Comparison of ENCODE assay signal across 8 cellular contexts in genomic region chr20:17536944-17537444, GRCh38. TPM values are rescaled to one million over a fixed set of nuclear protein-coding genes. Genes with fewer than 3 reads are reported as not detected.
DNase-seq lines count a peak whose midpoint lies in the region; ATAC-seq and TF ChIP-seq lines count a peak whose summit lies in the region.

No MANE protein-coding gene starts in this region.

- H3K4me1 ChIP-seq in adipocyte (ENCODE audit: control insufficient read depth, insufficient read depth, low read length) (peaks cover 3% of the 10 kb centered on the region), gastrocnemius medialis (no peaks in the 10 kb centered on the region)

- no peaks in the 10 kb centered on the region for H4K20me1 ChIP-seq in SU-DHL-6 (ENCODE audit: low read depth, low read length)

- H3K27ac ChIP-seq in SU-DHL-6 (ENCODE audit: low read depth, low read length) (no peak overlapping the region), gastrocnemius medialis (no peak overlapping the region)

- H2AFZ ChIP-seq in SU-DHL-6 (ENCODE audit: low read depth, low read length, severe bottlenecking), result no peak overlapping the region

- H3K9me3 ChIP-seq in SU-DHL-6 (ENCODE audit: insufficient read depth, low read length), result no peaks in the 10 kb centered on the region
- H3K9me3 ChIP-seq in adipocyte (ENCODE audit: control insufficient read depth, low read length), result no peaks in the 10 kb centered on the region
- H3K9me3 ChIP-seq in gastrocnemius medialis, result no peaks in the 10 kb centered on the region

- intact Hi-C loops in left ventricle myocardium superior (cut with micrococcal nuclease) (loop anchor here (5.0 kb wide), 1 partner anchor 75 kb away; no protein-coding TSS in a partner anchor), gastrocnemius medialis (cut with DNase I; ENCODE audit: low total_unique reads) (loop anchor here (1.0 to 2.0 kb wide), 2 partner anchors 80 to 362 kb away; no protein-coding TSS in a partner anchor)

- no peaks in the 10 kb centered on the region for H3K9me2 ChIP-seq in SU-DHL-6 (replicated peaks; ENCODE audit: insufficient read depth, low read length)

- H3K4me2 ChIP-seq in SU-DHL-6 (ENCODE audit: low read depth, low read length, poor library complexity, severe bottlenecking), result no peak overlapping the region

- H3K9ac ChIP-seq in SU-DHL-6 (ENCODE audit: low read length) (no peak overlapping the region), adipocyte (ENCODE audit: low read length) (no peak overlapping the region)

- no peaks in the 10 kb centered on the region for H3K79me2 ChIP-seq in SU-DHL-6 (ENCODE audit: insufficient read depth, low read length)

- ATAC-seq in HG02610 (IDR thresholded peaks at IDR 0.05; ENCODE audit: unreplicated experiment), result peak; percentile 83
- peak; percentile 98 for ATAC-seq in left ventricle myocardium superior
- ATAC-seq in gastrocnemius medialis, result peak; percentile 96 to 97
- ATAC-seq in GM18858 (IDR thresholded peaks at IDR 0.05; ENCODE audit: unreplicated experiment), result no peak

- peak; percentile 79 for TF ChIP-seq CTCF in GM12874 (IDR thresholded peaks at IDR 0.05; ENCODE audit: insufficient read depth, low read depth, low read length)
- TF ChIP-seq CTCF in SU-DHL-6 (IDR thresholded peaks at IDR 0.05; ENCODE audit: insufficient read depth, low read length, poor library complexity, severe bottlenecking), result peak; percentile 62
- peak; percentile 84 to 91 (median 88) for TF ChIP-seq CTCF in gastrocnemius medialis (IDR thresholded peaks at IDR 0.05 in 4 of 5, conservative IDR thresholded peaks at IDR 0.05 in 1 of 5)

- H3K27me3 ChIP-seq in SU-DHL-6 (ENCODE audit: low read length), result no peaks in the 10 kb centered on the region
- no peaks in the 10 kb centered on the region for H3K27me3 ChIP-seq in adipocyte (replicated peaks; ENCODE audit: control insufficient read depth, insufficient read depth, low read length)
- peaks cover 0 to 1% (median 0%) of the 10 kb centered on the region in 3 donors for H3K27me3 ChIP-seq in gastrocnemius medialis

- DNase-seq in NCI-H128 (lab: John Stamatoyannopoulos, UW; ENCODE audit: unreplicated experiment) (peak; percentile 34), adipocyte (ENCODE audit: low read depth) (peak; percentile 93), left ventricle myocardium superior (peak; percentile 56), gastrocnemius medialis (peak; percentile 40 to 50)

- no peaks in the 10 kb centered on the region for H3K36me3 ChIP-seq in SU-DHL-6 (ENCODE audit: low read length)
- H3K36me3 ChIP-seq in adipocyte (ENCODE audit: control insufficient read depth, insufficient read depth, low read length, severe bottlenecking), result no peaks in the 10 kb centered on the region
- no peaks in the 10 kb centered on the region for H3K36me3 ChIP-seq in gastrocnemius medialis

- in situ Hi-C loops in gastrocnemius medialis (cut with MboI; ENCODE audit: low sequenced_read_pairs in 4 of 4), result loop anchor here in 3 of 4 donors (5.0 to 25.0 kb wide), 6 partner anchors 65 to 408 kb away; no protein-coding TSS in a partner anchor

- H3K4me3 ChIP-seq in SU-DHL-6 (ENCODE audit: insufficient read depth, low read length, poor library complexity, severe bottlenecking) (no peak overlapping the region), adipocyte (ENCODE audit: low read length) (no peak overlapping the region), gastrocnemius medialis (no peak overlapping the region)

- no peaks in the 10 kb centered on the region for H3F3A ChIP-seq in SU-DHL-6 (ENCODE audit: insufficient read depth)

- TF ChIP-seq POLR2A in gastrocnemius medialis (IDR thresholded peaks at IDR 0.05), result no peak

RNA-seq across cellular contexts. Expression of gene BFSP1, which starts 5.8 kb away (rescaled TPM):
- total RNA-seq in left ventricle myocardium superior (0.55 TPM), gastrocnemius medialis (under 1 TPM in 2 of 4 donors, not detected in 2; 0.18 to 0.46 TPM)

RNA-seq across cellular contexts. Expression of gene DSTN, which starts 32.9 kb away (rescaled TPM):
- total RNA-seq in left ventricle myocardium superior, result 836 TPM
- total RNA-seq in gastrocnemius medialis, result 100 to 1,000 TPM in 1 of 4 donors, 10 to 100 TPM in 3; 79.2 to 128 (median 88.5) TPM

Comparison
In these comparisons a context has a peak if more than half of its experiments do, and no peak if none do; other contexts are left out.
1. DNase-seq: peak in every context shown above with its lines; median percentile 93 in adipocyte; 56 in left ventricle myocardium superior; 45 in gastrocnemius medialis; 34 in NCI-H128.